Comparison of ENCODE assay signal across 20 cellular contexts in the genomic region with DNA sequence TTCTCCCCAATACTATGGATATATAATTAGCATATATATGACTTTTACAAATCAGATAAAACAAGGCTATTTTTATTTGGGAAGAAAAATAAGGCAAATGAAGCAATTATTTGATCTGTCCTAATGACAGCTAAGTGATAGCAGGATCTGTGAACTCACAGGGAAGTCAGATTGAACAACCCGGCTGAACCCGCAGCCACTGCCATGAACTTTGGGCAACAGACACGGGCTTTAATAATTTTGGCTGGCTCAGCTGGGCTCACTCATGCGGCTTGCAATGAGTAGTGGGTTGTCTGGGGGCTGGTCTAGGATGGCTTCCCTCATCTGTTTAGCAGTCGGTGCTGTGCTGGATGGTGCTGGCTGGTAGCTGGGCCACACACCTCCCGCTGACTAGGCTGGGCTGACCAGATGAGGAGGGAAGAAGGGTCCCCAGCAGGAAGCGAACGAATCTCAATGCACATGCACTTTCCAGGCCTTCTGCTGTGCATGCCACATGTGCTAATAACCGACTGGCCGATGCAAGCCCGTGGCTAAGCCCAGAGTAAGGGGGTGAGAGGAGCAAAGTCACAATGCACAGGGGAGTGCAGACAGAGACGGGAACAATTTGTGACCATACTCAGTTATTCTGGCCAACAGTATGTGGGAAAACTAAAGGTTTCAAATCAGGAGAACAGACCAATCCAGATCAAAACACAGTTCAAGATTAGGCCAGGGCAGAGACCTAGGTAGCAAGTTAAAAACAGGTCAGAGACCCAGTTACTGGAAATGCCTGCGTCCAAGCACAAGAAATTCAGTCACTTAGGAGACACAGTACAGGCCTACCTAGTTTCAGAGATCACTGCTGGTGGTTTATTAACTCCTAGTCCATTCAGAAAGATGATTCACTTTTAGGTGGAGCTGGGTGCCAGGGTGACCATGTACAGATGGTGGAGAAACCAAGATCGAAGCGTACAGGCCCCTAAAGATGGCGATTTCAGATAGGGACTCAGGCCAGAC. TPM values are rescaled to one million over a fixed set of nuclear protein-coding genes. Genes with fewer than 3 reads are reported as not detected.
DNase-seq lines count a peak whose midpoint lies in the region; ATAC-seq, FAIRE-seq and TF ChIP-seq lines count a peak whose summit lies in the region.
"Had no signal": no experiment of that assay in that cellular context is flagged by ENCODE, and none has a peak within 500 bp of the region (broad histone marks: within the 10 kb centered on the region; RNA-seq: fewer than 3 reads in every experiment).

No MANE protein-coding gene starts in this region.

- H3K4me3 Mint-ChIP-seq in WTC11: no peak overlapping the region
- H3K4me3 Mint-ChIP-seq: CD14-positive monocyte; CD8-positive, alpha-beta T cell had no signal

- H3K27ac Mint-ChIP-seq in WTC11: peak overlapping the region; percentile 42; the same call in 1 of the 2 replicates
- H3K27ac Mint-ChIP-seq: CD8-positive, alpha-beta T cell had no signal

- peak overlapping the region; percentile 86 to 91 for H3K27ac ChIP-seq in kidney (ENCODE audit: low read depth in 2 of 2, low read length in 2 of 2)
- peak overlapping the region; percentile 80 to 86 for H3K27ac ChIP-seq in liver (ENCODE audit: low read depth in 1 of 2, low read length in 2 of 2)
- H3K27ac ChIP-seq: A549 had no signal

- POLR2A ChIA-PET in WTC11 (lab: Charles Lee): no interaction called here

- 50% methylated on average over 16 of the region's 16 CpGs for WGBS in liver

- H3K9me3 Mint-ChIP-seq in WTC11: peaks cover 21% of the 10 kb centered on the region

- DNase-seq in WTC11 (ENCODE audit: low spot score) (no peak), kidney (no peak), renal cortical epithelial cell (ENCODE audit: low read depth) (peak; percentile 84), NCI-H82 treated with DMSO at 0.1 percent for 48 hours (lab: John Stamatoyannopoulos, UW; ENCODE audit: unreplicated experiment) (no peak), HUDEP-2 (lab: John Stamatoyannopoulos, UW; ENCODE audit: unreplicated experiment in 76 of 76) (no peak)
- DNase-seq: CD8-positive, alpha-beta T cell; COR-L47; DMS153; DND-41; GDM1 had no signal

- peak in 1 of 2 donors; percentile 0 for TF ChIP-seq RAD21 in liver (IDR thresholded peaks at IDR 0.05)

- H3K36me3 Mint-ChIP-seq in WTC11: peaks cover 12% of the 10 kb centered on the region

- H3K36me3 ChIP-seq in kidney (ENCODE audit: control insufficient read depth in 1 of 2, insufficient read depth in 2 of 2, low read length in 2 of 2) (peaks cover 0 to 14% of the 10 kb centered on the region in 2 donors), liver (ENCODE audit: control insufficient read depth in 4 of 4, insufficient read depth in 3 of 4, low read depth in 1 of 4, low read length in 3 of 4) (peaks cover 0 to 11% (median 2%) of the 10 kb centered on the region in 4 donors)

- FAIRE-seq in kidney (lab: Jason Lieb, UNC): no peak
- FAIRE-seq: A549, D721Med, GM12892, GM19239, H54 had no signal

- H3K4me1 ChIP-seq in kidney (ENCODE audit: control insufficient read depth in 1 of 2, insufficient read depth in 1 of 2, low read depth in 1 of 2, low read length in 2 of 2): peaks cover 22 to 38% of the 10 kb centered on the region in 2 donors
- peaks cover 18 to 48% (median 36%) of the 10 kb centered on the region in 4 donors for H3K4me1 ChIP-seq in liver (ENCODE audit: control insufficient read depth in 4 of 4, insufficient read depth in 4 of 4, low read length in 3 of 4)
- H3K4me1 ChIP-seq: A549 had no signal

- ATAC-seq in WTC11 (peak; percentile 32; the same call in 1 of the 2 replicates), GM18870 (IDR thresholded peaks at IDR 0.05; ENCODE audit: unreplicated experiment) (no peak), HG02852 (IDR thresholded peaks at IDR 0.05; ENCODE audit: unreplicated experiment) (no peak)
- ATAC-seq: A549; CD8-positive, alpha-beta T cell; HCT116 had no signal

- no peak for TF ChIP-seq CTCF in WTC11 (IDR thresholded peaks at IDR 0.05)
- TF ChIP-seq CTCF in kidney (IDR thresholded peaks at IDR 0.05; ENCODE audit: borderline replicate concordance, extremely low read depth, insufficient read depth): no peak
- no peak for TF ChIP-seq CTCF in liver (IDR thresholded peaks at IDR 0.05; ENCODE audit: low read depth, low read length, missing input control)

- H3K4me1 Mint-ChIP-seq in WTC11: peaks cover 6% of the 10 kb centered on the region

- no peaks in the 10 kb centered on the region for H3K9me3 ChIP-seq in kidney (ENCODE audit: control insufficient read depth in 1 of 2, low read length in 2 of 2)
- no peaks in the 10 kb centered on the region for H3K9me3 ChIP-seq in liver (ENCODE audit: control insufficient read depth in 4 of 4, low read length in 3 of 4)

- no peaks in the 10 kb centered on the region for H3K27me3 ChIP-seq in liver (ENCODE audit: control insufficient read depth in 4 of 4, insufficient read depth in 4 of 4, low read length in 3 of 4)

- H3K4me3 ChIP-seq in kidney (ENCODE audit: low read length in 2 of 2): no peak overlapping the region
- no peak overlapping the region for H3K4me3 ChIP-seq in liver (ENCODE audit: low read depth in 1 of 3, low read length in 3 of 3)
- H3K4me3 ChIP-seq: A549 had no signal

- CTCF ChIA-PET in WTC11 (lab: Charles Lee): interaction anchor here (1.0 to 1.5 kb wide), 2 partner anchors 11 to 18 kb away, joined by 3 to 4 read pairs; no protein-coding TSS in a partner anchor

- peaks cover 3% of the 10 kb centered on the region; the same call in 1 of the 2 replicates for H3K27me3 Mint-ChIP-seq in WTC11 (ENCODE audit: low read depth)

- intact Hi-C loops in kidney (cut with DNase I): no loop called here

- peak overlapping the region in 1 of 2 donors; percentile 37 for H3K9ac ChIP-seq in kidney (ENCODE audit: low read length in 2 of 2)
- H3K9ac ChIP-seq in liver (ENCODE audit: low read depth in 1 of 2, low read length in 2 of 2): no peak overlapping the region

TF ChIP-seq in WTC11, 78 proteins besides CTCF, POLR2A, EP300 and RAD21 (continues in another document):
- TF ChIP-seq ETV6 (CRISPR knock-in tag; IDR thresholded peaks at IDR 0.05): no peak
- no peak for TF ChIP-seq RELA (CRISPR knock-in tag; IDR thresholded peaks at IDR 0.05; ENCODE audit: borderline replicate concordance)
- no peak for TF ChIP-seq GTF2I (CRISPR knock-in tag; conservative IDR thresholded peaks at IDR 0.05)
- TF ChIP-seq SP1 (CRISPR knock-in tag; conservative IDR thresholded peaks at IDR 0.05): no peak
- TF ChIP-seq ZNF121 (CRISPR knock-in tag; IDR thresholded peaks at IDR 0.05): no peak
- no peak for TF ChIP-seq MYBL2 (CRISPR knock-in tag; IDR thresholded peaks at IDR 0.05)
- no peak for TF ChIP-seq TCF7 (CRISPR knock-in tag; IDR thresholded peaks at IDR 0.05; ENCODE audit: low read depth)
- no peak for TF ChIP-seq GABPB1 (CRISPR knock-in tag; IDR thresholded peaks at IDR 0.05)
- TF ChIP-seq NR1H2 (CRISPR knock-in tag; IDR thresholded peaks at IDR 0.05): no peak
- TF ChIP-seq, protein P1, sequence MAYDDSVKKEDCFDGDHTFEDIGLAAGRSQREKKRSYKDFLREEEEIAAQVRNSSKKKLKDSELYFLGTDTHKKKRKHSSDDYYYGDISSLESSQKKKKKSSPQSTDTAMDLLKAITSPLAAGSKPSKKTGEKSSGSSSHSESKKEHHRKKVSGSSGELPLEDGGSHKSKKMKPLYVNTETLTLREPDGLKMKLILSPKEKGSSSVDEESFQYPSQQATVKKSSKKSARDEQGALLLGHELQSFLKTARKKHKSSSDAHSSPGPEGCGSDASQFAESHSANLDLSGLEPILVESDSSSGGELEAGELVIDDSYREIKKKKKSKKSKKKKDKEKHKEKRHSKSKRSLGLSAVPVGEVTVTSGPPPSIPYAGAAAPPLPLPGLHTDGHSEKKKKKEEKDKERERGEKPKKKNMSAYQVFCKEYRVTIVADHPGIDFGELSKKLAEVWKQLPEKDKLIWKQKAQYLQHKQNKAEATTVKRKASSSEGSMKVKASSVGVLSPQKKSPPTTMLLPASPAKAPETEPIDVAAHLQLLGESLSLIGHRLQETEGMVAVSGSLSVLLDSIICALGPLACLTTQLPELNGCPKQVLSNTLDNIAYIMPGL (CRISPR knock-in tag; IDR thresholded peaks at IDR 0.05): no peak

TF ChIP-seq in liver, 16 proteins besides CTCF, POLR2A, EP300 and RAD21 (continues in another document):
- peak; percentile 87 to 93 for TF ChIP-seq RXRA (IDR thresholded peaks at IDR 0.05)
- TF ChIP-seq, protein P2, sequence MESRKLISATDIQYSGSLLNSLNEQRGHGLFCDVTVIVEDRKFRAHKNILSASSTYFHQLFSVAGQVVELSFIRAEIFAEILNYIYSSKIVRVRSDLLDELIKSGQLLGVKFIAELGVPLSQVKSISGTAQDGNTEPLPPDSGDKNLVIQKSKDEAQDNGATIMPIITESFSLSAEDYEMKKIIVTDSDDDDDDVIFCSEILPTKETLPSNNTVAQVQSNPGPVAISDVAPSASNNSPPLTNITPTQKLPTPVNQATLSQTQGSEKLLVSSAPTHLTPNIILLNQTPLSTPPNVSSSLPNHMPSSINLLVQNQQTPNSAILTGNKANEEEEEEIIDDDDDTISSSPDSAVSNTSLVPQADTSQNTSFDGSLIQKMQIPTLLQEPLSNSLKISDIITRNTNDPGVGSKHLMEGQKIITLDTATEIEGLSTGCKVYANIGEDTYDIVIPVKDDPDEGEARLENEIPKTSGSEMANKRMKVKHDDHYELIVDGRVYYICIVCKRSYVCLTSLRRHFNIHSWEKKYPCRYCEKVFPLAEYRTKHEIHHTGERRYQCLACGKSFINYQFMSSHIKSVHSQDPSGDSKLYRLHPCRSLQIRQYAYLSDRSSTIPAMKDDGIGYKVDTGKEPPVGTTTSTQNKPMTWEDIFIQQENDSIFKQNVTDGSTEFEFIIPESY (IDR thresholded peaks at IDR 0.05): peak; percentile 12

RNA-seq across cellular contexts. Expression of a gene that starts 22.3 kb away (rescaled TPM):
- total RNA-seq in WTC11 (2021) (2.9 to 4.1 TPM (median 3.2 TPM) in 3 replicates), kidney (130 TPM), liver (100 to 1,000 TPM in 1 of 2 donors, 10 to 100 TPM in 1; 87.8 to 179 TPM), renal cortical epithelial cell (46.2 and 59.1 TPM in 2 replicates)
- polyA plus RNA-seq in kidney (ENCODE audit: insufficient read depth, low read depth, low replicate concordance) (462 TPM), liver (100 to 1,000 TPM; 162 to 174 TPM)
